12 cellular contexts compared by ENCODE assay signal in genomic region chr10:77247076-77247561, GRCh38.
DNase-seq lines count a peak whose midpoint lies in the region; ATAC-seq and TF ChIP-seq lines count a peak whose summit lies in the region.
"Had no signal": no experiment of that assay in that cellular context is flagged by ENCODE, and none has a peak within 500 bp of the region (broad histone marks: within the 10 kb centered on the region; RNA-seq: fewer than 3 reads in every experiment).

No MANE protein-coding gene starts in this region.

- H3K27ac ChIP-seq in PC-3 (ENCODE audit: low read length) (no peak overlapping the region), thyroid gland (no peak overlapping the region)
- H3K27ac ChIP-seq: PC-9, psoas muscle had no signal

- intact Hi-C loops in PC-3 (cut with micrococcal nuclease), result no loop called here
- intact Hi-C loops in thyroid gland (cut with DNase I), result no loop called here

- no peak overlapping the region for H3K4me3 ChIP-seq in PC-3 (ENCODE audit: low read length)
- H3K4me3 ChIP-seq in fibroblast of pulmonary artery (replicated peaks; ENCODE audit: low read depth, low read length), result peak overlapping the region; percentile 2
- no peak overlapping the region for H3K4me3 ChIP-seq in thyroid gland (replicated peaks in 1 of 3)
- H3K4me3 ChIP-seq: PC-9, psoas muscle had no signal

- no peaks in the 10 kb centered on the region for H3F3A ChIP-seq in PC-3 (ENCODE audit: low read length, unreplicated experiment)

- no peaks in the 10 kb centered on the region; the same call in 1 of the 2 replicates for H3K36me3 ChIP-seq in PC-3 (ENCODE audit: low read depth, low read length)
- no peaks in the 10 kb centered on the region for H3K36me3 ChIP-seq in thyroid gland

- H3K79me2 ChIP-seq in PC-3 (ENCODE audit: low read length), result no peaks in the 10 kb centered on the region

- H3K9me3 ChIP-seq in PC-3 (ENCODE audit: low read length) (no peaks in the 10 kb centered on the region), thyroid gland (no peaks in the 10 kb centered on the region)
- H3K9me3 ChIP-seq: psoas muscle had no signal

- no peak for ATAC-seq in PC-3
- ATAC-seq: activated CD4-positive, CD25-positive, alpha-beta regulatory T cell treated with anti-CD3 and anti-CD28 coated beads, Interleukin-2, amount 50 U/mL, for 24 hours; psoas muscle had no signal

- H3K9ac ChIP-seq in PC-3 (ENCODE audit: low read length), result no peak overlapping the region

- POLR2A ChIA-PET in PC-3 (lab: Charles Lee; ENCODE audit: unreplicated experiment), result interaction anchor here (0.6 kb wide), 2 partner anchors 140 to 145 kb away, joined by 3 to 8 read pairs; no protein-coding TSS in a partner anchor

- no peak overlapping the region for H3K4me2 ChIP-seq in PC-3 (ENCODE audit: low read length)
- H3K4me2 ChIP-seq: PC-9 had no signal

- TF ChIP-seq CTCF in PC-3 (conservative IDR thresholded peaks at IDR 0.05; ENCODE audit: low read depth, low read length), result no peak
- no peak for TF ChIP-seq CTCF in fibroblast of pulmonary artery (IDR thresholded peaks at IDR 0.05; ENCODE audit: low read length, missing control alignments)
- no peak for TF ChIP-seq CTCF in thyroid gland (IDR thresholded peaks at IDR 0.05)

- H3K27me3 ChIP-seq in PC-3 (ENCODE audit: low read length) (no peaks in the 10 kb centered on the region), thyroid gland (no peaks in the 10 kb centered on the region)

- peaks cover 16% of the 10 kb centered on the region for H3K4me1 ChIP-seq in PC-3 (ENCODE audit: insufficient read depth, low read length)
- peaks cover 4 to 15% of the 10 kb centered on the region in 2 donors for H3K4me1 ChIP-seq in thyroid gland

- CTCF ChIA-PET in PC-3 (lab: Charles Lee), result interaction anchor here (1.8 kb wide), 1 partner anchor 81 kb away, joined by 4 read pairs; no protein-coding TSS in a partner anchor

- BruUV-seq in PC-3 (replicated peaks; lab: Mats Ljungman, UMichigan), result no TSS peak

- no peak overlapping the region for H2AFZ ChIP-seq in PC-3 (ENCODE audit: low read length)
- H2AFZ ChIP-seq: PC-9 had no signal

- H4K20me1 ChIP-seq in PC-3 (ENCODE audit: low read length), result no peaks in the 10 kb centered on the region

- TF ChIP-seq POLR2A in thyroid gland (IDR thresholded peaks at IDR 0.05), result no peak

- WGBS in thyroid gland, 2 donors, result 76 to 79% methylated on average over 7 of the region's 7 CpGs

- peak; percentile 32 for DNase-seq in DMS53 treated with DMSO at 0.1 percent for 48 hours (lab: John Stamatoyannopoulos, UW; ENCODE audit: unreplicated experiment)
- DNase-seq in PC-3, result peak; percentile 46
- peak; percentile 90 for DNase-seq in fibroblast of pulmonary artery (ENCODE audit: low read depth)
- peak; percentile 47 for DNase-seq in non-pigmented ciliary epithelial cell (ENCODE audit: low read depth)
- no peak for DNase-seq in NCI-H748 treated with DMSO at 0.1 percent for 48 hours (lab: John Stamatoyannopoulos, UW)
- DNase-seq in thyroid gland, result no peak
- DNase-seq in epidermal melanocyte (ENCODE audit: insufficient read length, low spot score), result no peak
- DNase-seq in KG1 (lab: John Stamatoyannopoulos, UW), result no peak
- DNase-seq: DMS 273 treated with DMSO at 0.1 percent for 48 hours, psoas muscle had no signal

- H3K9me2 ChIP-seq in PC-3 (replicated peaks; ENCODE audit: low read length), result no peaks in the 10 kb centered on the region

Comparison
In these comparisons a context has a peak if more than half of its experiments do, and no peak if none do; other contexts are left out.
1. DNase-seq: peak in DMS53 treated with DMSO at 0.1 percent for 48 hours (single experiment), PC-3 (single experiment), fibroblast of pulmonary artery (single experiment) and non-pigmented ciliary epithelial cell (single experiment); none in NCI-H748 treated with DMSO at 0.1 percent for 48 hours (single experiment), thyroid gland (0 of 2), epidermal melanocyte (single experiment) and KG1 (single experiment).